1 cellular context compared by ENCODE assay signal in the genomic region with DNA sequence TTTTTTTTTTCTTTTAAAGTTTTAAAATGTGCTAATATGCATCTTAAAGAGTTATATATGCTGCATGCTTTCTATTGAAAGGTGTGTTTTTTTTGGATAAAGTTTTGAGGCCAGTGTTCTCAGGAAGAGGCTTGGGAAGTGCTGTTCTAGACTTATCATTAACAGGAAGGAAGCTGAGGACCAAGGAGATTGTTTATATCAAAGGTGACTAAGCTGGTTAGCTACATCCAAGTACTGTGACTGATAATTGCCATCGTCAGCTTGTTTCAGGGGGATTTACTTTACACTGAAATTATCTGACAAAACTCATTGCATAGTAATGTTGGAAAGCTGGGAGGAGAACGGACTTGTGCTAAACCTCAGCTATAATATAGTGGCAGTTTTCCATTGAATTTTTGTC.
TF ChIP-seq lines count a peak whose summit lies in the region.

No MANE protein-coding gene starts in this region.

TF ChIP-seq in GM23338, 12 proteins besides CTCF, POLR2A, EP300 and RAD21:
- TF ChIP-seq, protein P1, sequence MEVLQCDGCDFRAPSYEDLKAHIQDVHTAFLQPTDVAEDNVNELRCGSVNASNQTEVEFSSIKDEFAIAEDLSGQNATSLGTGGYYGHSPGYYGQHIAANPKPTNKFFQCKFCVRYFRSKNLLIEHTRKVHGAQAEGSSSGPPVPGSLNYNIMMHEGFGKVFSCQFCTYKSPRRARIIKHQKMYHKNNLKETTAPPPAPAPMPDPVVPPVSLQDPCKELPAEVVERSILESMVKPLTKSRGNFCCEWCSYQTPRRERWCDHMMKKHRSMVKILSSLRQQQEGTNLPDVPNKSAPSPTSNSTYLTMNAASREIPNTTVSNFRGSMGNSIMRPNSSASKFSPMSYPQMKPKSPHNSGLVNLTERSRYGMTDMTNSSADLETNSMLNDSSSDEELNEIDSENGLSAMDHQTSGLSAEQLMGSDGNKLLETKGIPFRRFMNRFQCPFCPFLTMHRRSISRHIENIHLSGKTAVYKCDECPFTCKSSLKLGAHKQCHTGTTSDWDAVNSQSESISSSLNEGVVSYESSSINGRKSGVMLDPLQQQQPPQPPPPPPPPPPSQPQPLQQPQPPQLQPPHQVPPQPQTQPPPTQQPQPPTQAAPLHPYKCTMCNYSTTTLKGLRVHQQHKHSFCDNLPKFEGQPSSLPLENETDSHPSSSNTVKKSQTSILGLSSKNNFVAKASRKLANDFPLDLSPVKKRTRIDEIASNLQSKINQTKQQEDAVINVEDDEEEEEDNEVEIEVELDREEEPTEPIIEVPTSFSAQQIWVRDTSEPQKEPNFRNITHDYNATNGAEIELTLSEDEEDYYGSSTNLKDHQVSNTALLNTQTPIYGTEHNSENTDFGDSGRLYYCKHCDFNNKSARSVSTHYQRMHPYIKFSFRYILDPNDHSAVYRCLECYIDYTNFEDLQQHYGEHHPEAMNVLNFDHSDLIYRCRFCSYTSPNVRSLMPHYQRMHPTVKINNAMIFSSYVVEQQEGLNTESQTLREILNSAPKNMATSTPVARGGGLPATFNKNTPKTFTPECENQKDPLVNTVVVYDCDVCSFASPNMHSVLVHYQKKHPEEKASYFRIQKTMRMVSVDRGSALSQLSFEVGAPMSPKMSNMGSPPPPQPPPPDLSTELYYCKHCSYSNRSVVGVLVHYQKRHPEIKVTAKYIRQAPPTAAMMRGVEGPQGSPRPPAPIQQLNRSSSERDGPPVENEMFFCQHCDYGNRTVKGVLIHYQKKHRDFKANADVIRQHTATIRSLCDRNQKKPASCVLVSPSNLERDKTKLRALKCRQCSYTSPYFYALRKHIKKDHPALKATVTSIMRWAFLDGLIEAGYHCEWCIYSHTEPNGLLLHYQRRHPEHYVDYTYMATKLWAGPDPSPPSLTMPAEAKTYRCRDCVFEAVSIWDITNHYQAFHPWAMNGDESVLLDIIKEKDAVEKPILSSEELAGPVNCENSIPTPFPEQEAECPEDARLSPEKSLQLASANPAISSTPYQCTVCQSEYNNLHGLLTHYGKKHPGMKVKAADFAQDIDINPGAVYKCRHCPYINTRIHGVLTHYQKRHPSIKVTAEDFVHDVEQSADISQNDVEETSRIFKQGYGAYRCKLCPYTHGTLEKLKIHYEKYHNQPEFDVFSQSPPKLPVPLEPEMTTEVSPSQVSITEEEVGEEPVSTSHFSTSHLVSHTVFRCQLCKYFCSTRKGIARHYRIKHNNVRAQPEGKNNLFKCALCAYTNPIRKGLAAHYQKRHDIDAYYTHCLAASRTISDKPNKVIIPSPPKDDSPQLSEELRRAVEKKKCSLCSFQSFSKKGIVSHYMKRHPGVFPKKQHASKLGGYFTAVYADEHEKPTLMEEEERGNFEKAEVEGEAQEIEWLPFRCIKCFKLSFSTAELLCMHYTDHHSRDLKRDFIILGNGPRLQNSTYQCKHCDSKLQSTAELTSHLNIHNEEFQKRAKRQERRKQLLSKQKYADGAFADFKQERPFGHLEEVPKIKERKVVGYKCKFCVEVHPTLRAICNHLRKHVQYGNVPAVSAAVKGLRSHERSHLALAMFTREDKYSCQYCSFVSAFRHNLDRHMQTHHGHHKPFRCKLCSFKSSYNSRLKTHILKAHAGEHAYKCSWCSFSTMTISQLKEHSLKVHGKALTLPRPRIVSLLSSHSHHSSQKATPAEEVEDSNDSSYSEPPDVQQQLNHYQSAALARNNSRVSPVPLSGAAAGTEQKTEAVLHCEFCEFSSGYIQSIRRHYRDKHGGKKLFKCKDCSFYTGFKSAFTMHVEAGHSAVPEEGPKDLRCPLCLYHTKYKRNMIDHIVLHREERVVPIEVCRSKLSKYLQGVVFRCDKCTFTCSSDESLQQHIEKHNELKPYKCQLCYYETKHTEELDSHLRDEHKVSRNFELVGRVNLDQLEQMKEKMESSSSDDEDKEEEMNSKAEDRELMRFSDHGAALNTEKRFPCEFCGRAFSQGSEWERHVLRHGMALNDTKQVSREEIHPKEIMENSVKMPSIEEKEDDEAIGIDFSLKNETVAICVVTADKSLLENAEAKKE (CRISPR knock-in tag; IDR thresholded peaks at IDR 0.05): no peak
